24 cellular contexts compared by ENCODE assay signal in the genomic region with DNA sequence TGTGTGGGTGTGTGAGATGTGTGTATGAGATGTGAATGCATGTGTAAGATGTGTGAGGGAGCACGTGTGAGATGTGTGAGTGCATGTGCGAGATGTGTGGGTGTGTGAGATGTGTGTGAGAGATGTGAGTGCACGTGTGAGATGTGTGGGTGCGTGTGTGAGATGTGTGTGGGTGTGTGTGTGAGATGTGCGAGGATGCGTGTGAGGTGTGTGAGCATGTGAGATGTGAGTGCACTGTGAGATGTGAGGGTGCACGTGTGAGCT.
"Had no signal": no experiment of that assay in that cellular context is flagged by ENCODE, and none has a peak within 500 bp of the region (broad histone marks: within the 10 kb centered on the region; RNA-seq: fewer than 3 reads in every experiment).

No MANE protein-coding gene starts in this region.

- H3K4me3 Mint-ChIP-seq: activated naive CD4-positive, alpha-beta T cell treated with anti-CD3 and anti-CD28 coated beads for 36 hours; activated naive CD8-positive, alpha-beta T cell treated with anti-CD3 and anti-CD28 coated beads for 36 hours; activated T-helper 1 cell treated with anti-CD3 and anti-CD28 coated beads, Interleukin-12 subunit alpha, Interleukin-12 subunit beta, Interleukin-2, Interleukin-4 antibody, amounts not matched to agents 30 ng/mL and 10 ng/mL and 1 ng/mL, durations not matched to agents 14 hours and 24 hours and 36 hours; naive thymus-derived CD8-positive, alpha-beta T cell; stimulated activated effector memory CD8-positive, alpha-beta T cell treated with anti-CD3 and anti-CD28 coated beads, Interleukin-12 subunit alpha, Interleukin-12 subunit beta, amount 100 ng/mL, for 72 hours; stimulated activated naive CD8-positive, alpha-beta T cell treated with anti-CD3 and anti-CD28 coated beads, Interleukin-15, Interleukin-2, amounts not matched to agents 100 ng/mL and 50 ng/mL, for 24 hours; T-helper 2 cell treated with Interferon-gamma antibody and Interleukin-4, amounts not matched to agents 5 μg/mL and 100 μg/mL, for 36 hours had no signal

- H3K27me3 ChIP-seq: adrenal gland, body of pancreas, colonic mucosa, gastrocnemius medialis, upper lobe of right lung had no signal

- H3K4me3 ChIP-seq: adrenal gland, body of pancreas, colonic mucosa, gastrocnemius medialis, skin epidermis, upper lobe of right lung had no signal

- H3K9me3 ChIP-seq: adrenal gland, body of pancreas, colonic mucosa, gastrocnemius medialis, upper lobe of right lung had no signal

- H3K36me3 ChIP-seq: adrenal gland, colonic mucosa, gastrocnemius medialis, upper lobe of right lung had no signal

- H3K27ac Mint-ChIP-seq: activated naive CD4-positive, alpha-beta T cell treated with anti-CD3 and anti-CD28 coated beads for 36 hours; activated naive CD8-positive, alpha-beta T cell treated with anti-CD3 and anti-CD28 coated beads for 36 hours; activated T-helper 1 cell treated with anti-CD3 and anti-CD28 coated beads, Interleukin-12 subunit alpha, Interleukin-12 subunit beta, Interleukin-2, Interleukin-4 antibody, amounts not matched to agents 30 ng/mL and 10 ng/mL and 1 ng/mL, durations not matched to agents 14 hours and 24 hours and 36 hours; naive thymus-derived CD8-positive, alpha-beta T cell; stimulated activated effector memory CD8-positive, alpha-beta T cell treated with anti-CD3 and anti-CD28 coated beads, Interleukin-12 subunit alpha, Interleukin-12 subunit beta, amount 100 ng/mL, for 72 hours; stimulated activated naive CD8-positive, alpha-beta T cell treated with anti-CD3 and anti-CD28 coated beads, Interleukin-15, Interleukin-2, amounts not matched to agents 100 ng/mL and 50 ng/mL, for 24 hours; T-helper 2 cell treated with Interferon-gamma antibody and Interleukin-4, amounts not matched to agents 5 μg/mL and 100 μg/mL, for 36 hours had no signal

- ATAC-seq: body of pancreas; gastrocnemius medialis; naive thymus-derived CD8-positive, alpha-beta T cell; sciatic nerve; stimulated activated effector memory CD8-positive, alpha-beta T cell treated with anti-CD3 and anti-CD28 coated beads, Interleukin-12 subunit alpha, Interleukin-12 subunit beta, amount 100 ng/mL, for 72 hours; upper lobe of right lung had no signal

- H3K27me3 Mint-ChIP-seq: activated naive CD8-positive, alpha-beta T cell treated with anti-CD3 and anti-CD28 coated beads for 36 hours; stimulated activated naive CD8-positive, alpha-beta T cell treated with anti-CD3 and anti-CD28 coated beads, Interleukin-15, Interleukin-2, amounts not matched to agents 100 ng/mL and 50 ng/mL, for 24 hours had no signal

- H3K9me3 Mint-ChIP-seq: activated naive CD4-positive, alpha-beta T cell treated with anti-CD3 and anti-CD28 coated beads for 36 hours; activated naive CD8-positive, alpha-beta T cell treated with anti-CD3 and anti-CD28 coated beads for 36 hours; activated T-helper 1 cell treated with anti-CD3 and anti-CD28 coated beads, Interleukin-12 subunit alpha, Interleukin-12 subunit beta, Interleukin-2, Interleukin-4 antibody, amounts not matched to agents 30 ng/mL and 10 ng/mL and 1 ng/mL, durations not matched to agents 14 hours and 24 hours and 36 hours; naive thymus-derived CD8-positive, alpha-beta T cell; stimulated activated effector memory CD8-positive, alpha-beta T cell treated with anti-CD3 and anti-CD28 coated beads, Interleukin-12 subunit alpha, Interleukin-12 subunit beta, amount 100 ng/mL, for 72 hours; stimulated activated naive CD8-positive, alpha-beta T cell treated with anti-CD3 and anti-CD28 coated beads, Interleukin-15, Interleukin-2, amounts not matched to agents 100 ng/mL and 50 ng/mL, for 24 hours; T-helper 2 cell treated with Interferon-gamma antibody and Interleukin-4, amounts not matched to agents 5 μg/mL and 100 μg/mL, for 36 hours had no signal

- H3K27ac ChIP-seq: body of pancreas, colonic mucosa, upper lobe of right lung had no signal

- DNase-seq: activated CD4-positive, alpha-beta T cell treated with anti-CD3 and anti-CD28 coated beads for 4 hours; activated CD4-positive, alpha-beta T cell treated with anti-CD3 and anti-CD28 coated beads, Interleukin-2, amount 50 U/mL, for 4 hours; activated CD8-positive, alpha-beta memory T cell treated with anti-CD3 and anti-CD28 coated beads, Interleukin-2, amount 50 U/mL, for 4 hours; activated naive CD4-positive, alpha-beta T cell treated with anti-CD3 and anti-CD28 coated beads for 36 hours; activated naive CD8-positive, alpha-beta T cell treated with anti-CD3 and anti-CD28 coated beads for 36 hours; activated T-cell treated with anti-CD3 and anti-CD28 coated beads, Interleukin-2, amount 50 U/mL, for 1 hour; effector CD8-positive, alpha-beta T cell; gastrocnemius medialis; glutamatergic neuron; islet precursor cell; naive thymus-derived CD8-positive, alpha-beta T cell; stimulated activated CD4-positive, alpha-beta T cell treated with anti-CD3 and anti-CD28 coated beads, Interleukin-4, amount 100 ng/mL, for 24 hours; substantia nigra; T-helper 1 cell; upper lobe of right lung had no signal

- H3K36me3 Mint-ChIP-seq: activated naive CD8-positive, alpha-beta T cell treated with anti-CD3 and anti-CD28 coated beads for 36 hours; naive thymus-derived CD8-positive, alpha-beta T cell; stimulated activated effector memory CD8-positive, alpha-beta T cell treated with anti-CD3 and anti-CD28 coated beads, Interleukin-12 subunit alpha, Interleukin-12 subunit beta, amount 100 ng/mL, for 72 hours had no signal
